12 cellular contexts compared by ENCODE assay signal in the genomic region with DNA sequence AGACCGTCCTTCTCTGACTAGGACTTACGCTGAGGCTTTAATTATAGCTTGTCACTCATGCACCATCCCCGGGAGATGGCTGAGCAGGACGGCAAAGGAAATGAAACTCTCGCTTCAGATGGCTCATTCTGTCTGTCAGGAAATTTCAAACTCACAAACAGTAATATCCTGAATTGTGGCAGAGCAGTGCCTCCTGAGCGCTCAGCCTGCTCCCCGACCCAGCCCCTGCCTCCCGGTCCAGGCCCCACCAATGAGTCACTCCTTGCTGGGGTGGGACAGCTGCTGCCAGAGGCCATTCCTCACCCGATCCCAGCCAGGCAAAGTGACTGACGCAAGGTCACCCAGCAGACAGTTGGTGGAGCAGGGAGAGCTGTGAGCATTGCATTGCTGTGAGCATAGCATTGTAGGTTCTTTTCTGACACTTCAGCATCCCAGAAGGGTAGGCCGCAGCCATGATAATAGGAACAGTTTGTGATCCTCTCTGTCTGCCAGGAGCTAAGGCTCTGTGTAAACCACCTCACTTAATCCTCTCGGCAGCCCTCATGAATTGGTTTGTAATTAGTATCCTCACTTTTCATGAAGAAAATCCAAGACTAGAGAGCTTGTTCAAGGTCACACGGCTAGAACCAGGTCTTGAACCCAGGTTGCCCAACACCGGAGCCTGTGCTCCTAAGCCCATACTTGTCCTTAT. TPM values are rescaled to one million over a fixed set of nuclear protein-coding genes. Genes with fewer than 3 reads are reported as not detected.
A peak's percentile ranks its signal among the peaks of the same experiment; 100 is the strongest.
DNase-seq lines count a peak whose midpoint lies in the region; ATAC-seq and TF ChIP-seq lines count a peak whose summit lies in the region.
"Had no signal": no experiment of that assay in that cellular context is flagged by ENCODE, and none has a peak within 500 bp of the region (broad histone marks: within the 10 kb centered on the region; RNA-seq: fewer than 3 reads in every experiment).

No MANE protein-coding gene starts in this region.

- H3K4me3 ChIP-seq in BLaER1, result peak overlapping the region; percentile 60
- H3K4me3 ChIP-seq in HAP-1, result no peak overlapping the region
- H3K4me3 ChIP-seq in tibial nerve, result no peak overlapping the region

- peak overlapping the region; percentile 87 for H3K4me2 ChIP-seq in BLaER1

- ATAC-seq in GM19438 (IDR thresholded peaks at IDR 0.05; ENCODE audit: low read depth, unreplicated experiment) (peak; percentile 65), HG03460 (IDR thresholded peaks at IDR 0.05; ENCODE audit: unreplicated experiment) (peak; percentile 64)

- H3K36me3 ChIP-seq in BLaER1 (no peaks in the 10 kb centered on the region), HAP-1 (replicated peaks) (no peaks in the 10 kb centered on the region), tibial nerve (no peaks in the 10 kb centered on the region)

- H3K9me3 ChIP-seq in BLaER1 (no peaks in the 10 kb centered on the region), HAP-1 (no peaks in the 10 kb centered on the region), tibial nerve (no peaks in the 10 kb centered on the region)

- WGBS in tibial nerve, 2 donors, result 63 to 67% methylated on average over 14 of the region's 14 CpGs

- TF ChIP-seq POLR2A in tibial nerve (IDR thresholded peaks at IDR 0.05), result no peak

- TF ChIP-seq EP300 in tibial nerve (IDR thresholded peaks at IDR 0.05), result no peak

- H3K27ac ChIP-seq in BLaER1 (peak overlapping the region; percentile 98), tibial nerve (no peak overlapping the region)
- H3K27ac ChIP-seq: VCaP had no signal

- H4K20me1 ChIP-seq in BLaER1, result no peaks in the 10 kb centered on the region

- DNase-seq in dermis blood vessel endothelial cell (peak; percentile 5), SKM-1 (lab: John Stamatoyannopoulos, UW; ENCODE audit: unreplicated experiment) (no peak), HAP-1 (ENCODE audit: low spot score in 2 of 2) (no peak), HuH-7 (ENCODE audit: low spot score) (no peak), tibial nerve (ENCODE audit: low spot score in 2 of 2) (no peak)
- DNase-seq: CD8-positive, alpha-beta memory T cell; NCI-H187 treated with DMSO at 0.1 percent for 48 hours had no signal

- H3K9ac ChIP-seq in BLaER1, result peak overlapping the region; percentile 83

- TF ChIP-seq CTCF in tibial nerve (IDR thresholded peaks at IDR 0.05), result no peak

- H3K4me1 ChIP-seq in BLaER1 (peaks cover 99% of the 10 kb centered on the region), HAP-1 (no peaks in the 10 kb centered on the region), tibial nerve (no peaks in the 10 kb centered on the region)

- in situ Hi-C loops in HAP-1 (cut with MboI; ENCODE audit: low sequenced_read_pairs), result no loop called here

- H3K27me3 ChIP-seq in BLaER1 (no peaks in the 10 kb centered on the region), HAP-1 (ENCODE audit: low read depth) (peaks cover 5% of the 10 kb centered on the region; the same call in 1 of the 2 replicates), tibial nerve (no peaks in the 10 kb centered on the region)

RNA-seq across cellular contexts. Expression of a gene that starts 20.9 kb away (rescaled TPM):
- total RNA-seq in dermis blood vessel endothelial cell (not detected in 2 replicates), tibial nerve (not detected)
- total RNA-seq: CD8-positive, alpha-beta memory T cell; frontal cortex had no signal
